8 cellular contexts compared by ENCODE assay signal in the genomic region with DNA sequence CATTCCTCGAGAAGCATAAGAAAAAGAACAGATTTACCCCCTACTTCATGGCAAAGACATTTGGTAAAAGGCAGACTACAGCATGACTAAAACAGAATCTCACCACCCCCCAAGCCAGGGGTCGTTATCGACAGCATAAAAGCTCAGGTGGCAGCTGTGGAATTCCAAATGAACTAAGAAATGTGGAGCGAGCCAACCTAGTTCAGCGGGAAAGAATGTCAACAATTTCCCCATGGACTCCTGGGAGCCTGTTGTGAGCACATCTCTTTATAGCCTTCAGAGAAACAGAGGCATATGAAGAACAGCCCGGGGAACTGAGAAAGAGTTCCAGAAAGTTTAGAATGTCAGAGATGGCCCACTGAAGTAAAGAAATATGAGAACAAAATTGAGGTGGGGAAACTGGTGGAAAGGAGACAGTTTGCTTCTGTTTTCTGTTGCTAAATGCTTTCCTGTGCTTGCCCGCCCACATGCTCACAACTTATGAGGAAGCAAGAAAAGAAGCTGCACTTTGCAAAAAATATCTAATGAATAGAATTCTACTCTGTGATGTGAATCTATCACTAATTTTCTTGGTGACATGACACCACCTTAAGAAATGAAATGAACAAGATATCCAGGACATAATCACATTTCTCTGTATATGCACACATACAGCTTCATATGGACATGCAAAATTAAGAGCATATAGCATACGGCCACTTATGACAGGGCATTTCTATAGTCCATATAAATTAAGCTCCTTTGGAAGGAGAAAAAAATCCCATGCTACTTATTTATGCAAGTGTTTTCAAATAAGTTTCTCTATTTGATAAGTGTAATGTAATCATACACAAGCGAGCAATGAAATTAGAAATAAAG.
DNase-seq lines count a peak whose midpoint lies in the region; TF ChIP-seq lines count a peak whose summit lies in the region.
"Had no signal": no experiment of that assay in that cellular context is flagged by ENCODE, and none has a peak within 500 bp of the region (broad histone marks: within the 10 kb centered on the region; RNA-seq: fewer than 3 reads in every experiment).

No MANE protein-coding gene starts in this region.

- H3K36me3 ChIP-seq in HEK293 (ENCODE audit: control insufficient read depth in 2 of 2, insufficient read depth in 1 of 2, low read length in 2 of 2) (no peaks in the 10 kb centered on the region), subcutaneous abdominal adipose tissue (ENCODE audit: control insufficient read depth in 5 of 5, insufficient read depth in 5 of 5, low read length in 5 of 5) (no peaks in the 10 kb centered on the region)

- CTCF ChIA-PET in HEK293 (lab: Yijun Ruan, JAX), result interaction anchor here (0.7 to 2.5 kb wide), 4 partner anchors 14 to 566 kb away, joined by 3 to 11 read pairs (median 4); no protein-coding TSS in a partner anchor

- H3K27ac ChIP-seq in HEK293 (ENCODE audit: extremely low read depth, low read depth, low read length) (no peak overlapping the region), VCaP (peak overlapping the region; percentile 67), subcutaneous abdominal adipose tissue (ENCODE audit: low read depth, low read length) (peak overlapping the region; percentile 56)

- H3K9me3 ChIP-seq in HEK293 (ENCODE audit: control insufficient read depth, insufficient read depth, low read depth, low read length) (no peaks in the 10 kb centered on the region), subcutaneous abdominal adipose tissue (ENCODE audit: control insufficient read depth in 5 of 5, low read length in 5 of 5) (no peaks in the 10 kb centered on the region)

- no peak overlapping the region for H3K9ac ChIP-seq in subcutaneous abdominal adipose tissue (ENCODE audit: low read length in 5 of 5)

- DNase-seq in iPS-NIHi11 (ENCODE audit: low spot score) (peak; percentile 60), hippocampal formation (lab: John Stamatoyannopoulos, UW) (no peak), SHP77 treated with DMSO at 0.1 percent for 48 hours (lab: John Stamatoyannopoulos, UW) (no peak), NCI-H345 (lab: John Stamatoyannopoulos, UW) (no peak)
- DNase-seq: activated CD4-positive, CD25-positive, alpha-beta regulatory T cell treated with anti-CD3 and anti-CD28 coated beads, Interleukin-2, amount 50 U/mL, for 72 hours had no signal

- no peak for TF ChIP-seq CTCF in HEK293 (tag by site-specific recombination; IDR thresholded peaks at IDR 0.05)
- no peak for TF ChIP-seq CTCF in VCaP (conservative IDR thresholded peaks at IDR 0.05)

- peaks cover 4% of the 10 kb centered on the region; the same call in 1 of the 2 replicates for H3K4me1 ChIP-seq in HEK293 (ENCODE audit: control insufficient read depth, insufficient read depth, low read length)
- peaks cover 1 to 22% (median 16%) of the 10 kb centered on the region in 5 donors for H3K4me1 ChIP-seq in subcutaneous abdominal adipose tissue (ENCODE audit: control insufficient read depth in 5 of 5, insufficient read depth in 5 of 5, low read length in 5 of 5)

- peaks cover 0 to 2% (median 0%) of the 10 kb centered on the region in 5 donors for H3K27me3 ChIP-seq in subcutaneous abdominal adipose tissue (ENCODE audit: control insufficient read depth in 5 of 5, insufficient read depth in 4 of 5, low read length in 5 of 5)

- POLR2A ChIA-PET in HEK293 (lab: Yijun Ruan, JAX), result interaction anchor here (0.6 kb wide), 1 partner anchor 10 kb away, joined by 3 read pairs; no protein-coding TSS in a partner anchor

- H3K4me3 ChIP-seq in HEK293 (ENCODE audit: low read depth, low read length) (no peak overlapping the region), subcutaneous abdominal adipose tissue (ENCODE audit: low read depth in 1 of 5, low read length in 5 of 5) (no peak overlapping the region)

TF ChIP-seq in HEK293, 187 proteins besides CTCF, POLR2A, EP300 and RAD21:
- TF ChIP-seq ZNF560 (tag by site-specific recombination; IDR thresholded peaks at IDR 0.05; ENCODE audit: borderline replicate concordance) (no peak), TRIM28 (IDR thresholded peaks at IDR 0.05; ENCODE audit: borderline replicate concordance, low read length) (0 out of 2 replicates have a peak, but pooled peaks have one; percentile 24)
